ENCODE assay signal across 2 cellular contexts in the genomic region with DNA sequence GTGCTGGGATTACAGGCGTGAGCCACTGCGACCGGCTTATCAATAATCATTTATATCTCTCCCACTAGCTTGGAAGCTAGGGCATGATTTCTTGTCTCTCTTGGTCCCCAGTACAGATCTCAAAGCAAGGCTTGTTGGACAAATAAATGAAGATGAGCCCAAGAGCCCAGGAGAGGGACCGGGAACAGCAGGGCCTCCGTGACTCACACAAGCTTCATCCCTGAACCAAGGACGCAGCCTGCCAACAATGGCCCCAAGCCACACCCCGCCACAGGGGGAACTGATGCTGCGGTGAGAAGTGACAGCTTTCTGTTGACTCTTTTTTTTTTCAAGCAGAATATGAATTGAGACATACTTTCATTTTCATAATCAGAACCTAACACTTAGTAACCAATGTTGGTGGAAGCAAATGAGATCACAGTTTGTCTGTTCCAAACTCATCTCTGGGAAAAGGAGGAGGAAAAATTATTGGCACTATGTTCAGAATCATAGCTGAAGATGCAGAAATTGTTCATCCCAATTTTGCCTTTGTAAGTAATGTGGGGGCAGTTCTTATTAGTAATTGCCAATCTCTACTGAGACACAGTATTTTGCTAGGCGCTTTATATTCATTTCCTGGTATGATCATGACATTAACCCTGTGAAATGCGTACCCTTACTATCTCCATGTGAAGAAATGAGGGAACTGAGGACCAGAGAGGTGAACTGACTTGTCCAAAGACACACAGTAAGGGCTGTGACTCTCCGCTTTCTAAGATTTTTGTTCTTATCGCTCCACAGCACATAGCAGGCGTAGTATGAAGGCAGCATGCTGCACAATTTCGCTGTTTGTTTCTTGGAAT.
TF ChIP-seq lines count a peak whose summit lies in the region.

No MANE protein-coding gene starts in this region.

TF ChIP-seq in GM12878, 131 proteins besides CTCF, POLR2A, EP300 and RAD21 (continued from another document and continues in another):
- peak; percentile 14 for TF ChIP-seq SP1 (IDR thresholded peaks at IDR 0.05; ENCODE audit: low read depth, low read length)
- peak; percentile 30 for TF ChIP-seq MEF2B (IDR thresholded peaks at IDR 0.05; ENCODE audit: partially characterized antibody, poor library complexity, severe bottlenecking)
- TF ChIP-seq ZBTB33 (IDR thresholded peaks at IDR 0.05) = no peak
- TF ChIP-seq BCL11A (IDR thresholded peaks at IDR 0.05; ENCODE audit: low read depth, low read length) = 0 out of 2 replicates have a peak, but pooled peaks have one; percentile 19
- TF ChIP-seq, protein P1, sequence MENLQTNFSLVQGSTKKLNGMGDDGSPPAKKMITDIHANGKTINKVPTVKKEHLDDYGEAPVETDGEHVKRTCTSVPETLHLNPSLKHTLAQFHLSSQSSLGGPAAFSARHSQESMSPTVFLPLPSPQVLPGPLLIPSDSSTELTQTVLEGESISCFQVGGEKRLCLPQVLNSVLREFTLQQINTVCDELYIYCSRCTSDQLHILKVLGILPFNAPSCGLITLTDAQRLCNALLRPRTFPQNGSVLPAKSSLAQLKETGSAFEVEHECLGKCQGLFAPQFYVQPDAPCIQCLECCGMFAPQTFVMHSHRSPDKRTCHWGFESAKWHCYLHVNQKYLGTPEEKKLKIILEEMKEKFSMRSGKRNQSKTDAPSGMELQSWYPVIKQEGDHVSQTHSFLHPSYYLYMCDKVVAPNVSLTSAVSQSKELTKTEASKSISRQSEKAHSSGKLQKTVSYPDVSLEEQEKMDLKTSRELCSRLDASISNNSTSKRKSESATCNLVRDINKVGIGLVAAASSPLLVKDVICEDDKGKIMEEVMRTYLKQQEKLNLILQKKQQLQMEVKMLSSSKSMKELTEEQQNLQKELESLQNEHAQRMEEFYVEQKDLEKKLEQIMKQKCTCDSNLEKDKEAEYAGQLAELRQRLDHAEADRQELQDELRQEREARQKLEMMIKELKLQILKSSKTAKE (IDR thresholded peaks at IDR 0.05; ENCODE audit: low read depth, poor library complexity, severe bottlenecking) = peak; percentile 46
- no peak; the same call in 1 of the 2 replicates for TF ChIP-seq HCFC1 (IDR thresholded peaks at IDR 0.05; ENCODE audit: low read length)
- TF ChIP-seq, protein P2, sequence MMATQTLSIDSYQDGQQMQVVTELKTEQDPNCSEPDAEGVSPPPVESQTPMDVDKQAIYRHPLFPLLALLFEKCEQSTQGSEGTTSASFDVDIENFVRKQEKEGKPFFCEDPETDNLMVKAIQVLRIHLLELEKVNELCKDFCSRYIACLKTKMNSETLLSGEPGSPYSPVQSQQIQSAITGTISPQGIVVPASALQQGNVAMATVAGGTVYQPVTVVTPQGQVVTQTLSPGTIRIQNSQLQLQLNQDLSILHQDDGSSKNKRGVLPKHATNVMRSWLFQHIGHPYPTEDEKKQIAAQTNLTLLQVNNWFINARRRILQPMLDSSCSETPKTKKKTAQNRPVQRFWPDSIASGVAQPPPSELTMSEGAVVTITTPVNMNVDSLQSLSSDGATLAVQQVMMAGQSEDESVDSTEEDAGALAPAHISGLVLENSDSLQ (IDR thresholded peaks at IDR 0.05) = peak; percentile 87
- no peak for TF ChIP-seq SUPT20H (IDR thresholded peaks at IDR 0.05; ENCODE audit: borderline replicate concordance, control insufficient read depth, low read depth, low read length)
- TF ChIP-seq, protein P3, sequence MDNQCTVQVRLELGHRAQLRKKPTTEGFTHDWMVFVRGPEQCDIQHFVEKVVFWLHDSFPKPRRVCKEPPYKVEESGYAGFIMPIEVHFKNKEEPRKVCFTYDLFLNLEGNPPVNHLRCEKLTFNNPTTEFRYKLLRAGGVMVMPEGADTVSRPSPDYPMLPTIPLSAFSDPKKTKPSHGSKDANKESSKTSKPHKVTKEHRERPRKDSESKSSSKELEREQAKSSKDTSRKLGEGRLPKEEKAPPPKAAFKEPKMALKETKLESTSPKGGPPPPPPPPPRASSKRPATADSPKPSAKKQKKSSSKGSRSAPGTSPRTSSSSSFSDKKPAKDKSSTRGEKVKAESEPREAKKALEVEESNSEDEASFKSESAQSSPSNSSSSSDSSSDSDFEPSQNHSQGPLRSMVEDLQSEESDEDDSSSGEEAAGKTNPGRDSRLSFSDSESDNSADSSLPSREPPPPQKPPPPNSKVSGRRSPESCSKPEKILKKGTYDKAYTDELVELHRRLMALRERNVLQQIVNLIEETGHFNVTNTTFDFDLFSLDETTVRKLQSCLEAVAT (IDR thresholded peaks at IDR 0.05) = peak; percentile 93
- TF ChIP-seq IKZF2 (IDR thresholded peaks at IDR 0.05) = peak; percentile 69 to 80
- TF ChIP-seq YY1 (IDR thresholded peaks at IDR 0.05; ENCODE audit: low read depth, low read length) = peak; percentile 87
- 0 out of 2 replicates have a peak, but pooled peaks have one; percentile 60 for TF ChIP-seq RBBP5 (conservative IDR thresholded peaks at IDR 0.05)
- TF ChIP-seq POU2F2 (IDR thresholded peaks at IDR 0.05; ENCODE audit: borderline replicate concordance, low read depth, low read length) = peak; percentile 77; the same call in 1 of the 3 replicates
- TF ChIP-seq SPI1 (IDR thresholded peaks at IDR 0.05; ENCODE audit: borderline replicate concordance, insufficient read depth, low read depth, low read length) = peak; percentile 72
- no peak for TF ChIP-seq CBX5 (IDR thresholded peaks at IDR 0.05; ENCODE audit: low read depth)
- TF ChIP-seq MYB (IDR thresholded peaks at IDR 0.05; ENCODE audit: borderline replicate concordance, low read depth, low read length) = no peak
- TF ChIP-seq, protein P4, sequence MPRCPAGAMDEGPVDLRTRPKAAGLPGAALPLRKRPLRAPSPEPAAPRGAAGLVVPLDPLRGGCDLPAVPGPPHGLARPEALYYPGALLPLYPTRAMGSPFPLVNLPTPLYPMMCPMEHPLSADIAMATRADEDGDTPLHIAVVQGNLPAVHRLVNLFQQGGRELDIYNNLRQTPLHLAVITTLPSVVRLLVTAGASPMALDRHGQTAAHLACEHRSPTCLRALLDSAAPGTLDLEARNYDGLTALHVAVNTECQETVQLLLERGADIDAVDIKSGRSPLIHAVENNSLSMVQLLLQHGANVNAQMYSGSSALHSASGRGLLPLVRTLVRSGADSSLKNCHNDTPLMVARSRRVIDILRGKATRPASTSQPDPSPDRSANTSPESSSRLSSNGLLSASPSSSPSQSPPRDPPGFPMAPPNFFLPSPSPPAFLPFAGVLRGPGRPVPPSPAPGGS (IDR thresholded peaks at IDR 0.05; ENCODE audit: borderline replicate concordance, insufficient read depth, low read depth, low read length, poor library complexity, severe bottlenecking) = peak; percentile 38
- TF ChIP-seq CHD2 (IDR thresholded peaks at IDR 0.05; ENCODE audit: borderline replicate concordance, low read depth, low read length) = 0 out of 2 replicates have a peak, but pooled peaks have one; percentile 15
- TF ChIP-seq TAF1 (IDR thresholded peaks at IDR 0.05; ENCODE audit: borderline replicate concordance, low read depth, low read length) = peak; percentile 38; the same call in 1 of the 2 replicates

TF ChIP-seq in HepG2, 621 proteins besides CTCF, POLR2A, EP300 and RAD21 (continued from another document and continues in another):
- TF ChIP-seq, protein P5, sequence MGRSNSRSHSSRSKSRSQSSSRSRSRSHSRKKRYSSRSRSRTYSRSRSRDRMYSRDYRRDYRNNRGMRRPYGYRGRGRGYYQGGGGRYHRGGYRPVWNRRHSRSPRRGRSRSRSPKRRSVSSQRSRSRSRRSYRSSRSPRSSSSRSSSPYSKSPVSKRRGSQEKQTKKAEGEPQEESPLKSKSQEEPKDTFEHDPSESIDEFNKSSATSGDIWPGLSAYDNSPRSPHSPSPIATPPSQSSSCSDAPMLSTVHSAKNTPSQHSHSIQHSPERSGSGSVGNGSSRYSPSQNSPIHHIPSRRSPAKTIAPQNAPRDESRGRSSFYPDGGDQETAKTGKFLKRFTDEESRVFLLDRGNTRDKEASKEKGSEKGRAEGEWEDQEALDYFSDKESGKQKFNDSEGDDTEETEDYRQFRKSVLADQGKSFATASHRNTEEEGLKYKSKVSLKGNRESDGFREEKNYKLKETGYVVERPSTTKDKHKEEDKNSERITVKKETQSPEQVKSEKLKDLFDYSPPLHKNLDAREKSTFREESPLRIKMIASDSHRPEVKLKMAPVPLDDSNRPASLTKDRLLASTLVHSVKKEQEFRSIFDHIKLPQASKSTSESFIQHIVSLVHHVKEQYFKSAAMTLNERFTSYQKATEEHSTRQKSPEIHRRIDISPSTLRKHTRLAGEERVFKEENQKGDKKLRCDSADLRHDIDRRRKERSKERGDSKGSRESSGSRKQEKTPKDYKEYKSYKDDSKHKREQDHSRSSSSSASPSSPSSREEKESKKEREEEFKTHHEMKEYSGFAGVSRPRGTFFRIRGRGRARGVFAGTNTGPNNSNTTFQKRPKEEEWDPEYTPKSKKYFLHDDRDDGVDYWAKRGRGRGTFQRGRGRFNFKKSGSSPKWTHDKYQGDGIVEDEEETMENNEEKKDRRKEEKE (IDR thresholded peaks at IDR 0.05) = no peak
- TF ChIP-seq IRF2 (CRISPR knock-in tag; IDR thresholded peaks at IDR 0.05) (peak; percentile 57; the same call in 1 of the 2 replicates), ZNF260 (CRISPR knock-in tag; IDR thresholded peaks at IDR 0.05; ENCODE audit: borderline replicate concordance, low read depth) (no peak), MLLT10 (CRISPR knock-in tag; IDR thresholded peaks at IDR 0.05) (no peak), MEF2D (CRISPR knock-in tag; IDR thresholded peaks at IDR 0.05) (0 out of 2 replicates have a peak, but pooled peaks have one; percentile 13), TCF7 (IDR thresholded peaks at IDR 0.05; ENCODE audit: low read depth) (peak; percentile 53; the same call in 1 of the 2 replicates), GLMP (CRISPR knock-in tag; IDR thresholded peaks at IDR 0.05; ENCODE audit: borderline replicate concordance) (no peak), SMC3 (IDR thresholded peaks at IDR 0.05; ENCODE audit: low read length) (0 out of 2 replicates have a peak, but pooled peaks have one; percentile 7), HDAC2 (CRISPR knock-in tag; IDR thresholded peaks at IDR 0.05) (peak; percentile 47; the same call in 1 of the 2 replicates), SNAI1 (CRISPR knock-in tag; IDR thresholded peaks at IDR 0.05; ENCODE audit: borderline replicate concordance) (no peak), ZFY (CRISPR knock-in tag; IDR thresholded peaks at IDR 0.05) (peak; percentile 9; the same call in 1 of the 2 replicates), REXO4 (CRISPR knock-in tag; IDR thresholded peaks at IDR 0.05; ENCODE audit: borderline replicate concordance) (no peak), ZC3H4 (CRISPR knock-in tag; IDR thresholded peaks at IDR 0.05; ENCODE audit: borderline replicate concordance) (no peak), THAP11 (CRISPR knock-in tag; IDR thresholded peaks at IDR 0.05) (peak; percentile 46; the same call in 1 of the 2 replicates), ZNF768 (CRISPR knock-in tag; IDR thresholded peaks at IDR 0.05) (peak; percentile 93; the same call in 1 of the 2 replicates), RFXANK (CRISPR knock-in tag; IDR thresholded peaks at IDR 0.05) (no peak), ZNF274 (CRISPR knock-in tag; IDR thresholded peaks at IDR 0.05) (no peak), PBX2 (CRISPR knock-in tag; IDR thresholded peaks at IDR 0.05) (peak; percentile 52; the same call in 1 of the 2 replicates), KDM6A (CRISPR knock-in tag; IDR thresholded peaks at IDR 0.05; ENCODE audit: low read depth) (0 out of 2 replicates have a peak, but pooled peaks have one; percentile 18), ZNF232 (CRISPR knock-in tag; IDR thresholded peaks at IDR 0.05; ENCODE audit: borderline replicate concordance) (no peak), LCORL (IDR thresholded peaks at IDR 0.05) (no peak), LCORL (CRISPR knock-in tag; IDR thresholded peaks at IDR 0.05) (peak; percentile 49; the same call in 1 of the 2 replicates), RARA (CRISPR knock-in tag; IDR thresholded peaks at IDR 0.05) (peak; percentile 78), ATM (IDR thresholded peaks at IDR 0.05; ENCODE audit: borderline replicate concordance) (no peak), FIP1L1 (IDR thresholded peaks at IDR 0.05; ENCODE audit: borderline replicate concordance, insufficient read depth, low read depth, low read length) (no peak), HOXA7 (CRISPR knock-in tag; IDR thresholded peaks at IDR 0.05) (no peak), ZNF484 (CRISPR knock-in tag; IDR thresholded peaks at IDR 0.05; ENCODE audit: borderline replicate concordance, low read depth) (no peak), TBX3 (IDR thresholded peaks at IDR 0.05; ENCODE audit: borderline replicate concordance) (peak; percentile 71; the same call in 1 of the 2 replicates), MXI1 (IDR thresholded peaks at IDR 0.05; ENCODE audit: borderline replicate concordance, low read depth, low read length) (peak; percentile 60; the same call in 1 of the 3 replicates), REL (CRISPR knock-in tag; conservative IDR thresholded peaks at IDR 0.05) (no peak)
- TF ChIP-seq, protein P6, sequence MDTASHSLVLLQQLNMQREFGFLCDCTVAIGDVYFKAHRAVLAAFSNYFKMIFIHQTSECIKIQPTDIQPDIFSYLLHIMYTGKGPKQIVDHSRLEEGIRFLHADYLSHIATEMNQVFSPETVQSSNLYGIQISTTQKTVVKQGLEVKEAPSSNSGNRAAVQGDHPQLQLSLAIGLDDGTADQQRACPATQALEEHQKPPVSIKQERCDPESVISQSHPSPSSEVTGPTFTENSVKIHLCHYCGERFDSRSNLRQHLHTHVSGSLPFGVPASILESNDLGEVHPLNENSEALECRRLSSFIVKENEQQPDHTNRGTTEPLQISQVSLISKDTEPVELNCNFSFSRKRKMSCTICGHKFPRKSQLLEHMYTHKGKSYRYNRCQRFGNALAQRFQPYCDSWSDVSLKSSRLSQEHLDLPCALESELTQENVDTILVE (CRISPR knock-in tag; IDR thresholded peaks at IDR 0.05) = peak; percentile 30; the same call in 1 of the 2 replicates
- TF ChIP-seq, protein P4 (CRISPR knock-in tag; IDR thresholded peaks at IDR 0.05) = no peak
